17 cellular contexts compared by ENCODE assay signal in genomic region chr1:200958597-200958996, GRCh38.
A peak's percentile ranks its signal among the peaks of the same experiment; 100 is the strongest.
DNase-seq lines count a peak whose midpoint lies in the region; FAIRE-seq and TF ChIP-seq lines count a peak whose summit lies in the region.
"Had no signal": no experiment of that assay in that cellular context is flagged by ENCODE, and none has a peak within 500 bp of the region (broad histone marks: within the 10 kb centered on the region; RNA-seq: fewer than 3 reads in every experiment).

No MANE protein-coding gene starts in this region.

- no peaks in the 10 kb centered on the region for H4K20me1 ChIP-seq in H9 (ENCODE audit: control insufficient read depth, insufficient read depth, insufficient read length)

- H3K4me1 ChIP-seq in H9 (ENCODE audit: insufficient read depth, low read length) = no peaks in the 10 kb centered on the region
- H3K4me1 ChIP-seq in kidney (ENCODE audit: control insufficient read depth in 1 of 2, insufficient read depth in 1 of 2, low read depth in 1 of 2, low read length in 2 of 2) = no peaks in the 10 kb centered on the region
- H3K4me1 ChIP-seq: BE2C, HAP-1 had no signal

- no peak overlapping the region for H2AFZ ChIP-seq in H9 (ENCODE audit: low read length)
- H2AFZ ChIP-seq: GM23338 had no signal

- H3K4me2 ChIP-seq in H9 (ENCODE audit: insufficient read depth, insufficient read length, low read length) = no peak overlapping the region
- H3K4me2 ChIP-seq: GM23338 had no signal

- no peak overlapping the region for H2BK12ac ChIP-seq in H9 (ENCODE audit: insufficient read length, low read depth, low read length)

- H3K27me3 Mint-ChIP-seq in H9 (ENCODE audit: low read depth) (peaks cover 5% of the 10 kb centered on the region), CD14-positive monocyte (ENCODE audit: low read depth in 3 of 3) (peaks cover 1 to 7% (median 4%) of the 10 kb centered on the region in 3 donors)

- no peak overlapping the region for H3K9ac ChIP-seq in H9 (ENCODE audit: extremely low read depth, insufficient read length, low read length)
- no peak overlapping the region for H3K9ac ChIP-seq in kidney (ENCODE audit: low read length in 2 of 2)

- no peak overlapping the region for H3K27ac ChIP-seq in H9 (ENCODE audit: insufficient read length, low read depth, low read length)
- no peak overlapping the region for H3K27ac ChIP-seq in kidney (ENCODE audit: low read depth in 2 of 2, low read length in 2 of 2)
- H3K27ac ChIP-seq in brain microvascular endothelial cell = no peak overlapping the region
- H3K27ac ChIP-seq: C4-2B had no signal

- H3K36me3 Mint-ChIP-seq in H9 (ENCODE audit: insufficient read depth in 1 of 3, low read depth in 3 of 3) = no peaks in the 10 kb centered on the region
- no peaks in the 10 kb centered on the region for H3K36me3 Mint-ChIP-seq in CD14-positive monocyte
- H3K36me3 Mint-ChIP-seq: CD8-positive, alpha-beta memory T cell had no signal

- no peak overlapping the region for H2BK5ac ChIP-seq in H9 (ENCODE audit: insufficient read length, low read length)

- no peak overlapping the region for H2BK15ac ChIP-seq in H9 (ENCODE audit: low read depth, low read length)

- intact Hi-C loops in kidney (cut with DNase I) (no loop called here), CD14-positive monocyte (cut with micrococcal nuclease) (no loop called here)

- H3K9me3 ChIP-seq in H9 (ENCODE audit: control insufficient read depth, low read depth, low read length) (no peaks in the 10 kb centered on the region), kidney (ENCODE audit: control insufficient read depth in 1 of 2, low read length in 2 of 2) (no peaks in the 10 kb centered on the region)
- H3K9me3 ChIP-seq: BE2C, HAP-1 had no signal

- no peak overlapping the region for H3K4me3 Mint-ChIP-seq in H9
- H3K4me3 Mint-ChIP-seq in CD14-positive monocyte = no peak overlapping the region
- H3K4me3 Mint-ChIP-seq: CD8-positive, alpha-beta memory T cell; GM23338 had no signal

- peak; percentile 44 for DNase-seq in activated effector memory CD4-positive, alpha-beta T cell treated with anti-CD3 and anti-CD28 coated beads, Interleukin-2, amount 50 U/mL, for 16 hours
- no peak for DNase-seq in activated effector memory CD4-positive, alpha-beta T cell treated with Interleukin-2 at 50 U/mL for 16 hours
- DNase-seq in H9 (peak; percentile 20), kidney (peak; percentile 32), CD14-positive monocyte (ENCODE audit: low spot score) (no peak), brain microvascular endothelial cell (no peak), GM13976 (ENCODE audit: low spot score) (no peak)
- DNase-seq: ACHN; CD8-positive, alpha-beta memory T cell; DMS79; IMR-90; KG1 had no signal

- no peak overlapping the region for H4K8ac ChIP-seq in H9 (replicated peaks; ENCODE audit: insufficient read length, low read depth, low read length)

- no peak for TF ChIP-seq CTCF in H9 (conservative IDR thresholded peaks at IDR 0.05)
- TF ChIP-seq CTCF in kidney (IDR thresholded peaks at IDR 0.05; ENCODE audit: borderline replicate concordance, extremely low read depth, insufficient read depth) = no peak
- no peak for TF ChIP-seq CTCF in CD14-positive monocyte (IDR thresholded peaks at IDR 0.05)
- TF ChIP-seq CTCF in brain microvascular endothelial cell (IDR thresholded peaks at IDR 0.05; ENCODE audit: low read depth, low read length, missing control alignments) = no peak
- no peak for TF ChIP-seq CTCF in GM13976 (IDR thresholded peaks at IDR 0.05; ENCODE audit: borderline replicate concordance, control extremely low read depth, extremely low read depth, insufficient read depth, missing control alignments)

- H3K27ac Mint-ChIP-seq in H9 (peak overlapping the region in 1 of 3 experiments; percentile 29; a peak in 1 of 7 replicates), CD14-positive monocyte (no peak overlapping the region)
- H3K27ac Mint-ChIP-seq: GM23338 had no signal

- H3T11ph ChIP-seq in H9 (ENCODE audit: low read length) = no peak overlapping the region

- no peaks in the 10 kb centered on the region for H3K79me1 ChIP-seq in H9 (ENCODE audit: insufficient read depth, low read depth, low read length, poor library complexity, severe bottlenecking)

- no peaks in the 10 kb centered on the region for H3K36me3 ChIP-seq in kidney (ENCODE audit: control insufficient read depth in 1 of 2, insufficient read depth in 2 of 2, low read length in 2 of 2)
- H3K36me3 ChIP-seq in brain microvascular endothelial cell (replicated peaks) = no peaks in the 10 kb centered on the region
- H3K36me3 ChIP-seq: BE2C, HAP-1 had no signal

- H3K23me2 ChIP-seq in H9 (ENCODE audit: insufficient read length, low read depth, low read length, poor library complexity, severe bottlenecking) = no peaks in the 10 kb centered on the region

- H3K4me3 ChIP-seq in kidney (ENCODE audit: low read length in 2 of 2) (no peak overlapping the region), brain microvascular endothelial cell (ENCODE audit: low read depth, low read length) (no peak overlapping the region)
- H3K4me3 ChIP-seq: GM12878, GM23338, HAP-1 had no signal

- no peak overlapping the region for H2BK20ac ChIP-seq in H9 (ENCODE audit: low read depth, low read length, poor library complexity, severe bottlenecking)

- no peak overlapping the region for H3K56ac ChIP-seq in H9 (ENCODE audit: insufficient read length, low read depth, low read length)

- WGBS in H9 (ENCODE audit: extremely low coverage, insufficient read length, low lambda C conversion rate) = no CpG with 5 or more reads among the region's 11 CpGs

- no peak overlapping the region for H3K4ac ChIP-seq in H9 (ENCODE audit: low read depth, low read length)

- no peak overlapping the region for H3K14ac ChIP-seq in H9 (ENCODE audit: insufficient read depth, low read length)

- H3K9me3 Mint-ChIP-seq in H9 = no peaks in the 10 kb centered on the region
- H3K9me3 Mint-ChIP-seq in CD14-positive monocyte = no peaks in the 10 kb centered on the region
- H3K9me3 Mint-ChIP-seq: CD8-positive, alpha-beta memory T cell; GM23338 had no signal

- no peak overlapping the region for H2BK120ac ChIP-seq in H9 (ENCODE audit: low read depth, low read length, poor library complexity, severe bottlenecking)

- in situ Hi-C loops in brain microvascular endothelial cell (cut with HindIII; ENCODE audit: low pct_ligation_motif_present, low sequenced_read_pairs) (no loop called here), GM13976 (cut with MboI; ENCODE audit: low sequenced_read_pairs, unreplicated experiment) (no loop called here)

- FAIRE-seq in kidney (lab: Jason Lieb, UNC) = no peak
- FAIRE-seq: GM12878 had no signal

- no peaks in the 10 kb centered on the region for H3K79me2 ChIP-seq in H9 (ENCODE audit: insufficient read depth, low read length)

- no peak overlapping the region for H3K23ac ChIP-seq in H9 (ENCODE audit: insufficient read length, low read depth, low read length)

- peaks cover 6 to 11% of the 10 kb centered on the region in 2 experiments for H3K4me1 Mint-ChIP-seq in H9
- peaks cover 2% of the 10 kb centered on the region for H3K4me1 Mint-ChIP-seq in CD14-positive monocyte

- H2AK5ac ChIP-seq in H9 (ENCODE audit: insufficient read length, low read length) = no peak overlapping the region

- no peak overlapping the region for H4K91ac ChIP-seq in H9 (ENCODE audit: insufficient read length, low read depth, low read length)

- no peaks in the 10 kb centered on the region for H3K27me3 ChIP-seq in H9 (ENCODE audit: insufficient read depth, low read length)
- H3K27me3 ChIP-seq in brain microvascular endothelial cell (replicated peaks) = no peaks in the 10 kb centered on the region
- H3K27me3 ChIP-seq: BE2C had no signal

- no peak overlapping the region for H4K5ac ChIP-seq in H9 (ENCODE audit: insufficient read length, low read depth, low read length)

- no peak overlapping the region for H3K18ac ChIP-seq in H9 (ENCODE audit: insufficient read length, low read depth, low read length)

Comparison
In these comparisons a context has a peak if more than half of its experiments do, and no peak if none do; other contexts are left out.
1. DNase-seq: peak in activated effector memory CD4-positive, alpha-beta T cell treated with anti-CD3 and anti-CD28 coated beads, Interleukin-2, amount 50 U/mL, for 16 hours (single experiment), H9 (single experiment) and kidney (single experiment); none in activated effector memory CD4-positive, alpha-beta T cell treated with Interleukin-2 at 50 U/mL for 16 hours (single experiment), CD14-positive monocyte (single experiment), brain microvascular endothelial cell (single experiment) and GM13976 (single experiment).